ENCODE assay signal across 12 cellular contexts in the genomic region with DNA sequence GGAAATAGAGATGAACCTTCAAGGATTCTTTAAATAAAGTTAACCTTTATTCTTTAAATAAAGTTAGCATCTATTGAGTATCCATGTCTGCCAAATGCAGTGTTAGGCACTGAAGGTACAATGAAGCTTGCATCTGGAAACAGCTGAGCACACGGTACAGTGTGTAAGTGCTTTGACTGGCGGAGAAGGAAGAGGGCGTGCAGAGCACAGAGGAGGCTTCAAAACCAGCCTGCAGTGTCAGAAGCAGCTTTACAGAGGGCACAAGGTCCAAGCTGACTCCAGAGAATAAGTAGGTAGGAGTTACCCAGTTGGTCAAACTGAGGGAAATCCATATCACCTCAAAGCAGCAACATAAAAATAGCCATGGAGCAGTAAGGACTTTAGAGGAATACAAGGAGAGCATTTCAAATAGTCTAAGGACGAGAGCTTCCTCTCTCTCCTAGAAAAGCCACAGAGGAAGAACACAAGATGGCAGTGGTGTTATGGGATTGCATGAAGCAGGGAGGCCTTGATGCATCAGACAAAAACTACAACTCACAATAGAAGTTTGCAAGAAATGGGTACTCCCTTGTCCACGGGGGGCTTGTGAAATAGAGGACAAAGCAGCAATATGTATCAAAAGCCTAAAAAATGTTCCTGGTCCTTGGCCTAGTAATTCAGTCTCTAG.
DNase-seq lines count a peak whose midpoint lies in the region; ATAC-seq and TF ChIP-seq lines count a peak whose summit lies in the region.
"Had no signal": no experiment of that assay in that cellular context is flagged by ENCODE, and none has a peak within 500 bp of the region (broad histone marks: within the 10 kb centered on the region; RNA-seq: fewer than 3 reads in every experiment).

No MANE protein-coding gene starts in this region.

- H3K27ac ChIP-seq in neural cell (ENCODE audit: low read length) (no peak overlapping the region), prostate gland (no peak overlapping the region)
- H3K27ac ChIP-seq: adrenal gland had no signal

- H3K27me3 ChIP-seq in neural cell (ENCODE audit: insufficient read depth, low read depth, low read length) (no peaks in the 10 kb centered on the region), prostate gland (replicated peaks; ENCODE audit: insufficient read depth) (peaks cover 1% of the 10 kb centered on the region)
- H3K27me3 ChIP-seq: adrenal gland had no signal

- H3K9me3 ChIP-seq in neural cell (ENCODE audit: low read length) (no peaks in the 10 kb centered on the region), prostate gland (no peaks in the 10 kb centered on the region)

- TF ChIP-seq RAD21 in neural cell (conservative IDR thresholded peaks at IDR 0.05): peak; percentile 28

- H3K4me3 ChIP-seq in LNCaP clone FGC (ENCODE audit: low read depth, low read length) (no peak overlapping the region), neural cell (ENCODE audit: low read length) (no peak overlapping the region), prostate gland (no peak overlapping the region)
- H3K4me3 ChIP-seq: adrenal gland had no signal

- intact Hi-C loops in prostate gland (cut with DNase I): no loop called here

- H3K9ac ChIP-seq in neural cell (ENCODE audit: low read length): no peak overlapping the region

- no peaks in the 10 kb centered on the region for H3K9me2 ChIP-seq in neural cell (ENCODE audit: insufficient read depth, low read length)

- TF ChIP-seq CTCF in LNCaP clone FGC (IDR thresholded peaks at IDR 0.05; ENCODE audit: control insufficient read depth, extremely low read depth, insufficient read depth) (peak; percentile 46), neural cell (IDR thresholded peaks at IDR 0.05; ENCODE audit: poor library complexity, severe bottlenecking) (peak; percentile 34), prostate gland (IDR thresholded peaks at IDR 0.05) (no peak)

- TF ChIP-seq EP300 in neural cell (conservative IDR thresholded peaks at IDR 0.05; ENCODE audit: poor library complexity, severe bottlenecking): no peak

- no peaks in the 10 kb centered on the region for H4K20me1 ChIP-seq in neural cell (ENCODE audit: insufficient read depth)

- no peaks in the 10 kb centered on the region for H3F3A ChIP-seq in neural cell (ENCODE audit: insufficient read depth, low read length, poor library complexity, severe bottlenecking)

- H3K36me3 ChIP-seq in neural cell (ENCODE audit: insufficient read depth, low read length): no peaks in the 10 kb centered on the region
- H3K36me3 ChIP-seq in prostate gland: no peaks in the 10 kb centered on the region
- H3K36me3 ChIP-seq: adrenal gland had no signal

- no peaks in the 10 kb centered on the region for H3K79me2 ChIP-seq in neural cell (replicated peaks; ENCODE audit: insufficient read depth, low read length)

- peaks cover 3% of the 10 kb centered on the region for H3K4me1 ChIP-seq in prostate gland (replicated peaks)
- H3K4me1 ChIP-seq: adrenal gland had no signal

- WGBS in prostate gland: 71% methylated on average over 5 of the region's 5 CpGs

- no peak overlapping the region for H3K4me2 ChIP-seq in neural cell (ENCODE audit: low read length)

- no peak overlapping the region for H2AFZ ChIP-seq in neural cell (ENCODE audit: low read depth, low read length)

- no peak for ATAC-seq in HG02763 (IDR thresholded peaks at IDR 0.05; ENCODE audit: unreplicated experiment)

- peak; percentile 48 for DNase-seq in EH (ENCODE audit: low read depth)
- DNase-seq in LNCaP clone FGC (ENCODE audit: low read depth): no peak
- DNase-seq in dermis blood vessel endothelial cell: peak; percentile 13
- no peak for DNase-seq in prostate gland (ENCODE audit: low spot score)
- no peak for DNase-seq in COLO668 (lab: John Stamatoyannopoulos, UW; ENCODE audit: unreplicated experiment)
- DNase-seq: adrenal gland, GF-D8, MM.1S, NCI-H774, T-helper 9 cell had no signal

- no peak for TF ChIP-seq POLR2A in prostate gland (IDR thresholded peaks at IDR 0.05)

TF ChIP-seq in neural cell, 6 proteins besides CTCF, POLR2A, EP300 and RAD21:
- TF ChIP-seq SMC3 (conservative IDR thresholded peaks at IDR 0.05; ENCODE audit: poor library complexity) (peak; percentile 37), POLR2AphosphoS5 (IDR thresholded peaks at IDR 0.05) (no peak)

Comparison
In these comparisons a context has a peak if more than half of its experiments do, and no peak if none do; other contexts are left out.
1. DNase-seq: peak in EH (single experiment) and dermis blood vessel endothelial cell (single experiment); none in LNCaP clone FGC (single experiment), prostate gland (single experiment) and COLO668 (single experiment).
2. CTCF ChIP-seq: peak in LNCaP clone FGC (single experiment) and neural cell (single experiment); none in prostate gland (0 of 4).